ENCODE assay signal across 1 cellular context in the genomic region with DNA sequence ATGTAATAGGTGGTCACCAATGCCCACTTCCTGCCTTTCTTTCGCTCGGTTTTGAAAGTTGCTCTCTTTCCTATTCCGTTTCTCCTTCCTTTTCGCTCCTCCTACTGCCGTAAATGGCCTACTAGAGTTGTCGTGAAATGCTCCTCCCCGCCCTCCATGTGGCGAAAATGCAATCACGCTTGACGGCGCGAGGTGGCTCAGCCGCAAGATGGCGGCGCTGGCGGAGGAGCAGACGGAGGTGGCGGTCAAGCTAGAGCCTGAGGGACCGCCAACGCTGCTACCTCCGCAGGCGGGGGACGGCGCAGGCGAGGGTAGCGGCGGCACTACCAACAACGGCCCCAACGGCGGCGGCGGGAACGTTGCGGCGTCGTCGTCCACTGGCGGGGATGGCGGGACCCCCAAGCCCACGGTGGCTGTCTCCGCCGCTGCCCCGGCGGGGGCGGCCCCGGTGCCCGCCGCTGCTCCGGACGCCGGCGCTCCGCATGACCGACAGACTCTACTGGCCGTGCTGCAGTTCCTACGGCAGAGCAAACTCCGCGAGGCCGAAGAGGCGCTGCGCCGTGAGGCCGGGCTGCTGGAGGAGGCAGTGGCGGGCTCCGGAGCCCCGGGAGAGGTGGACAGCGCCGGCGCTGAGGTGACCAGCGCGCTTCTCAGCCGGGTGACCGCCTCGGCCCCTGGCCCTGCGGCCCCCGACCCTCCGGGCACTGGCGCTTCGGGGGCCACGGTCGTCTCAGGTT.
A peak's percentile ranks its signal among the peaks of the same experiment; 100 is the strongest.
TF ChIP-seq lines count a peak whose summit lies in the region.

A gene (plus strand): TSS at position 195 of the 737 bp plus-strand sequence. CDS start 14 bp downstream, at position 209.

TF ChIP-seq in HEK293, 187 proteins besides CTCF, POLR2A, EP300 and RAD21 (continued from another document):
- TF ChIP-seq SP7 (tag by site-specific recombination; IDR thresholded peaks at IDR 0.05) (peak; percentile 69; the same call in 1 of the 2 replicates), ZNF548 (tag by site-specific recombination; IDR thresholded peaks at IDR 0.05) (no peak), ZNF473 (tag by site-specific recombination; IDR thresholded peaks at IDR 0.05) (no peak), SP2 (tag by site-specific recombination; IDR thresholded peaks at IDR 0.05) (peak; percentile 70), ZNF10 (tag by site-specific recombination; IDR thresholded peaks at IDR 0.05) (no peak), ZFP37 (tag by site-specific recombination; IDR thresholded peaks at IDR 0.05) (no peak), ZXDB (tag by site-specific recombination; IDR thresholded peaks at IDR 0.05) (peak; percentile 60), ZNF311 (tag by site-specific recombination; IDR thresholded peaks at IDR 0.05; ENCODE audit: borderline replicate concordance) (no peak), WT1 (tag by site-specific recombination; IDR thresholded peaks at IDR 0.05) (no peak), ZFHX2 (tag by site-specific recombination; conservative IDR thresholded peaks at IDR 0.05) (peak; percentile 89), ZNF19 (tag by site-specific recombination; IDR thresholded peaks at IDR 0.05; ENCODE audit: low read depth) (no peak), GLIS1 (tag by site-specific recombination; IDR thresholded peaks at IDR 0.05) (no peak), ZNF24 (tag by site-specific recombination; IDR thresholded peaks at IDR 0.05) (no peak), ZNF112 (tag by site-specific recombination; IDR thresholded peaks at IDR 0.05) (no peak)
- TF ChIP-seq, protein P1, sequence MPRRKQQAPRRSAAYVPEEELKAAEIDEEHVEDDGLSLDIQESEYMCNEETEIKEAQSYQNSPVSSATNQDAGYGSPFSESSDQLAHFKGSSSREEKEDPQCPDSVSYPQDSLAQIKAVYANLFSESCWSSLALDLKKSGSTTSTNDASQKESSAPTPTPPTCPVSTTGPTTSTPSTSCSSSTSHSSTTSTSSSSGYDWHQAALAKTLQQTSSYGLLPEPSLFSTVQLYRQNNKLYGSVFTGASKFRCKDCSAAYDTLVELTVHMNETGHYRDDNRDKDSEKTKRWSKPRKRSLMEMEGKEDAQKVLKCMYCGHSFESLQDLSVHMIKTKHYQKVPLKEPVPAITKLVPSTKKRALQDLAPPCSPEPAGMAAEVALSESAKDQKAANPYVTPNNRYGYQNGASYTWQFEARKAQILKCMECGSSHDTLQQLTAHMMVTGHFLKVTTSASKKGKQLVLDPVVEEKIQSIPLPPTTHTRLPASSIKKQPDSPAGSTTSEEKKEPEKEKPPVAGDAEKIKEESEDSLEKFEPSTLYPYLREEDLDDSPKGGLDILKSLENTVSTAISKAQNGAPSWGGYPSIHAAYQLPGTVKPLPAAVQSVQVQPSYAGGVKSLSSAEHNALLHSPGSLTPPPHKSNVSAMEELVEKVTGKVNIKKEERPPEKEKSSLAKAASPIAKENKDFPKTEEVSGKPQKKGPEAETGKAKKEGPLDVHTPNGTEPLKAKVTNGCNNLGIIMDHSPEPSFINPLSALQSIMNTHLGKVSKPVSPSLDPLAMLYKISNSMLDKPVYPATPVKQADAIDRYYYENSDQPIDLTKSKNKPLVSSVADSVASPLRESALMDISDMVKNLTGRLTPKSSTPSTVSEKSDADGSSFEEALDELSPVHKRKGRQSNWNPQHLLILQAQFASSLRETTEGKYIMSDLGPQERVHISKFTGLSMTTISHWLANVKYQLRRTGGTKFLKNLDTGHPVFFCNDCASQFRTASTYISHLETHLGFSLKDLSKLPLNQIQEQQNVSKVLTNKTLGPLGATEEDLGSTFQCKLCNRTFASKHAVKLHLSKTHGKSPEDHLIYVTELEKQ (tag by site-specific recombination; IDR thresholded peaks at IDR 0.05; ENCODE audit: borderline replicate concordance): no peak
- TF ChIP-seq, protein P2, sequence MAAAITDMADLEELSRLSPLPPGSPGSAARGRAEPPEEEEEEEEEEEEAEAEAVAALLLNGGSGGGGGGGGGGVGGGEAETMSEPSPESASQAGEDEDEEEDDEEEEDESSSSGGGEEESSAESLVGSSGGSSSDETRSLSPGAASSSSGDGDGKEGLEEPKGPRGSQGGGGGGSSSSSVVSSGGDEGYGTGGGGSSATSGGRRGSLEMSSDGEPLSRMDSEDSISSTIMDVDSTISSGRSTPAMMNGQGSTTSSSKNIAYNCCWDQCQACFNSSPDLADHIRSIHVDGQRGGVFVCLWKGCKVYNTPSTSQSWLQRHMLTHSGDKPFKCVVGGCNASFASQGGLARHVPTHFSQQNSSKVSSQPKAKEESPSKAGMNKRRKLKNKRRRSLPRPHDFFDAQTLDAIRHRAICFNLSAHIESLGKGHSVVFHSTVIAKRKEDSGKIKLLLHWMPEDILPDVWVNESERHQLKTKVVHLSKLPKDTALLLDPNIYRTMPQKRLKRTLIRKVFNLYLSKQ (tag by site-specific recombination; IDR thresholded peaks at IDR 0.05; ENCODE audit: borderline replicate concordance): no peak
- TF ChIP-seq, protein P3, sequence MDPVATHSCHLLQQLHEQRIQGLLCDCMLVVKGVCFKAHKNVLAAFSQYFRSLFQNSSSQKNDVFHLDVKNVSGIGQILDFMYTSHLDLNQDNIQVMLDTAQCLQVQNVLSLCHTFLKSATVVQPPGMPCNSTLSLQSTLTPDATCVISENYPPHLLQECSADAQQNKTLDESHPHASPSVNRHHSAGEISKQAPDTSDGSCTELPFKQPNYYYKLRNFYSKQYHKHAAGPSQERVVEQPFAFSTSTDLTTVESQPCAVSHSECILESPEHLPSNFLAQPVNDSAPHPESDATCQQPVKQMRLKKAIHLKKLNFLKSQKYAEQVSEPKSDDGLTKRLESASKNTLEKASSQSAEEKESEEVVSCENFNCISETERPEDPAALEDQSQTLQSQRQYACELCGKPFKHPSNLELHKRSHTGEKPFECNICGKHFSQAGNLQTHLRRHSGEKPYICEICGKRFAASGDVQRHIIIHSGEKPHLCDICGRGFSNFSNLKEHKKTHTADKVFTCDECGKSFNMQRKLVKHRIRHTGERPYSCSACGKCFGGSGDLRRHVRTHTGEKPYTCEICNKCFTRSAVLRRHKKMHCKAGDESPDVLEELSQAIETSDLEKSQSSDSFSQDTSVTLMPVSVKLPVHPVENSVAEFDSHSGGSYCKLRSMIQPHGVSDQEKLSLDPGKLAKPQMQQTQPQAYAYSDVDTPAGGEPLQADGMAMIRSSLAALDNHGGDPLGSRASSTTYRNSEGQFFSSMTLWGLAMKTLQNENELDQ (tag by site-specific recombination; IDR thresholded peaks at IDR 0.05; ENCODE audit: low read depth): no peak
TF ChIP-seq in HEK293: peak in this region for 55.
